8 cellular contexts compared by ENCODE assay signal in genomic region chr22:29154364-29155048, GRCh38. TPM values are rescaled to one million over a fixed set of nuclear protein-coding genes. Genes with fewer than 3 reads are reported as not detected.
DNase-seq lines count a peak whose midpoint lies in the region; ATAC-seq, FAIRE-seq and TF ChIP-seq lines count a peak whose summit lies in the region.

No MANE protein-coding gene starts in this region.

- WGBS in A549 (ENCODE audit: missing lambda C conversion rate), result 15% methylated on average over 6 of the region's 21 CpGs

- no peak overlapping the region for H3K4me3 Mint-ChIP-seq in WTC11

- POLR2A ChIA-PET in A549 (lab: Yijun Ruan, JAX), result no interaction called here
- POLR2A ChIA-PET in WTC11 (lab: Charles Lee), result no interaction called here

- no peak for FAIRE-seq in A549 (lab: Jason Lieb, UNC)
- FAIRE-seq in bronchial epithelial cell (lab: Jason Lieb, UNC), result no peak
- FAIRE-seq in kidney (lab: Jason Lieb, UNC), result no peak

- peak overlapping the region in 1 of 2 experiments; percentile 59; a peak in 2 of 6 replicates for H3K27ac ChIP-seq in A549
- H3K27ac ChIP-seq in kidney (ENCODE audit: low read depth in 2 of 2, low read length in 2 of 2), result no peak overlapping the region

- peaks cover 3% of the 10 kb centered on the region; the same call in 1 of the 2 replicates for H3K9me3 Mint-ChIP-seq in WTC11

- CTCF ChIA-PET in A549 (lab: Yijun Ruan, JAX), result interaction anchor here (0.6 to 2.3 kb wide), 37 partner anchors 8 to 576 kb away, joined by 3 to 12 read pairs (median 4); no protein-coding TSS in a partner anchor
- CTCF ChIA-PET in WTC11 (lab: Charles Lee), result interaction anchor here (0.6 to 4.3 kb wide), 72 partner anchors 9 to 381 kb away, joined by 3 to 66 read pairs (median 5); partner anchors contain the start of genes C22orf31, EMID1, KREMEN1 and ZNRF3

- H3K4me3 ChIP-seq in A549 (peak overlapping the region; percentile 27; the same call in 1 of the 3 replicates), bronchial epithelial cell (ENCODE audit: low read depth, low read length) (no peak overlapping the region), kidney (ENCODE audit: low read length in 2 of 2) (peak overlapping the region in 1 of 2 donors; percentile 47)

- H3K36me3 Mint-ChIP-seq in WTC11, result no peaks in the 10 kb centered on the region

- intact Hi-C loops in kidney (cut with DNase I), result no loop called here

- H3K4me1 ChIP-seq in A549 (no peaks in the 10 kb centered on the region), kidney (ENCODE audit: control insufficient read depth in 1 of 2, insufficient read depth in 1 of 2, low read depth in 1 of 2, low read length in 2 of 2) (peaks cover 5 to 6% of the 10 kb centered on the region in 2 donors)

- H3K27me3 ChIP-seq in bronchial epithelial cell (ENCODE audit: control insufficient read depth, insufficient read depth, low read length), result no peaks in the 10 kb centered on the region

- H3K36me3 ChIP-seq in bronchial epithelial cell (ENCODE audit: control insufficient read depth, insufficient read depth, low read length), result no peaks in the 10 kb centered on the region
- H3K36me3 ChIP-seq in kidney (ENCODE audit: control insufficient read depth in 1 of 2, insufficient read depth in 2 of 2, low read length in 2 of 2), result no peaks in the 10 kb centered on the region

- H3K9me3 ChIP-seq in A549 (no peaks in the 10 kb centered on the region), kidney (ENCODE audit: control insufficient read depth in 1 of 2, low read length in 2 of 2) (no peaks in the 10 kb centered on the region)

- H3K27me3 Mint-ChIP-seq in WTC11 (ENCODE audit: low read depth), result 0 out of 2 replicates have a peak, but pooled peaks cover 2% of the 10 kb centered on the region

- no peak for TF ChIP-seq POLR2A in A549 (IDR thresholded peaks at IDR 0.05; ENCODE audit: low read length)

- DNase-seq in A549 (ENCODE audit: low read depth in 1 of 2, low spot score in 1 of 2) (peak; percentile 35 to 56), NCI-H2029 treated with DMSO at 0.1 percent for 48 hours (lab: John Stamatoyannopoulos, UW) (peak; percentile 8), WTC11 (ENCODE audit: low spot score) (peak; percentile 89), bronchial epithelial cell (ENCODE audit: low read depth) (peak; percentile 36), kidney (peak; percentile 89)
- peak; percentile 78 for DNase-seq in stimulated activated CD4-positive, alpha-beta T cell treated with anti-CD3 and anti-CD28 coated beads, Interleukin-15, amount 100 ng/mL, for 24 hours

- ATAC-seq in A549 (peak; percentile 94 to 96), GM18498 (IDR thresholded peaks at IDR 0.05; ENCODE audit: unreplicated experiment) (peak; percentile 65), WTC11 (peak; percentile 58), GM21619 (IDR thresholded peaks at IDR 0.05; ENCODE audit: unreplicated experiment) (no peak)

- no peak overlapping the region for H3K9ac ChIP-seq in kidney (ENCODE audit: low read length in 2 of 2)

- TF ChIP-seq RAD21 in A549 (conservative IDR thresholded peaks at IDR 0.05 in 1 of 2, IDR thresholded peaks at IDR 0.05 in 1 of 2), result peak; percentile 71 to 77

- no peak for TF ChIP-seq EP300 in A549 (IDR thresholded peaks at IDR 0.05)

- peak overlapping the region; percentile 76 for H3K4me2 ChIP-seq in A549

- peaks cover 49% of the 10 kb centered on the region for H3K4me1 Mint-ChIP-seq in WTC11

- TF ChIP-seq CTCF in A549 (IDR thresholded peaks at IDR 0.05) (peak; percentile 79), WTC11 (IDR thresholded peaks at IDR 0.05) (peak; percentile 97), bronchial epithelial cell (IDR thresholded peaks at IDR 0.05; ENCODE audit: insufficient read depth, low read length, severe bottlenecking) (peak; percentile 98), kidney (IDR thresholded peaks at IDR 0.05; ENCODE audit: borderline replicate concordance, extremely low read depth, insufficient read depth) (peak; percentile 97)

- H3K27ac Mint-ChIP-seq in WTC11, result no peak overlapping the region

TF ChIP-seq in A549, 52 proteins besides CTCF, POLR2A, EP300 and RAD21:
- TF ChIP-seq ELK1 (IDR thresholded peaks at IDR 0.05; ENCODE audit: low read depth, low read length) (no peak), SMC3 (IDR thresholded peaks at IDR 0.05) (peak; percentile 79)

TF ChIP-seq in WTC11, 78 proteins besides CTCF, POLR2A, EP300 and RAD21:
- TF ChIP-seq ZNF423 (CRISPR knock-in tag; IDR thresholded peaks at IDR 0.05), result peak; percentile 18; the same call in 1 of the 2 replicates
- TF ChIP-seq TCF7 (CRISPR knock-in tag; IDR thresholded peaks at IDR 0.05; ENCODE audit: low read depth), result no peak
- no peak for TF ChIP-seq ZNF671 (CRISPR knock-in tag; IDR thresholded peaks at IDR 0.05)
- TF ChIP-seq ETV6 (CRISPR knock-in tag; IDR thresholded peaks at IDR 0.05), result 0 out of 2 replicates have a peak, but pooled peaks have one; percentile 14
- peak; percentile 58; the same call in 1 of the 2 replicates for TF ChIP-seq TEAD1 (CRISPR knock-in tag; IDR thresholded peaks at IDR 0.05)
- TF ChIP-seq ARID4B (CRISPR knock-in tag; IDR thresholded peaks at IDR 0.05; ENCODE audit: borderline replicate concordance), result 0 out of 2 replicates have a peak, but pooled peaks have one; percentile 31

RNA-seq across cellular contexts. Expression of gene EMID1, which starts 51.2 kb away (rescaled TPM):
- 0.28 and 0.32 TPM in 2 replicates for polyA plus RNA-seq in A549 (2011; rRNA removed)
- 0.41 and 0.54 TPM in 2 replicates for polyA plus RNA-seq in A549 (2012; cell fraction: cytosol; rRNA removed)
- 0.56 and 0.77 TPM in 2 replicates for polyA plus RNA-seq in A549 (2012; cell fraction: nucleus; rRNA removed)
- 0.28 to 0.53 TPM (median 0.35 TPM) in 3 replicates for polyA plus RNA-seq in A549 (2017; fragmentation: RNase III; extraction: RNeasy Plus Mini Kit Qiagen cat#74134 plus additional on column Dnase treatment)
- polyA minus RNA-seq in A549 (2011; rRNA and poly(A)+ RNA removed), result 0.39 and 0.58 TPM in 2 replicates
- 6.0 to 8.6 TPM (median 6.1 TPM) in 3 replicates for total RNA-seq in WTC11 (2021)
- total RNA-seq in bronchial epithelial cell, result not detected in 2 replicates
- 9.6 TPM for total RNA-seq in kidney
- 25.5 TPM for polyA plus RNA-seq in kidney (ENCODE audit: insufficient read depth, low read depth, low replicate concordance)

Comparison
In these comparisons a context has a peak if more than half of its experiments do, and no peak if none do; other contexts are left out.
1. DNase-seq: peak in every context shown above with its lines; median percentile 89 in WTC11; 89 in kidney; 78 in stimulated activated CD4-positive, alpha-beta T cell treated with anti-CD3 and anti-CD28 coated beads, Interleukin-15, amount 100 ng/mL, for 24 hours; 46 in A549; 36 in bronchial epithelial cell; 8 in NCI-H2029 treated with DMSO at 0.1 percent for 48 hours.
2. Of the 8 proteins assayed by ChIP-seq in both WTC11 and A549: peak only in WTC11: none; only in A549: none; in both: CTCF; in neither: 7.